Comparison of ENCODE assay signal across 40 cellular contexts in the genomic region with DNA sequence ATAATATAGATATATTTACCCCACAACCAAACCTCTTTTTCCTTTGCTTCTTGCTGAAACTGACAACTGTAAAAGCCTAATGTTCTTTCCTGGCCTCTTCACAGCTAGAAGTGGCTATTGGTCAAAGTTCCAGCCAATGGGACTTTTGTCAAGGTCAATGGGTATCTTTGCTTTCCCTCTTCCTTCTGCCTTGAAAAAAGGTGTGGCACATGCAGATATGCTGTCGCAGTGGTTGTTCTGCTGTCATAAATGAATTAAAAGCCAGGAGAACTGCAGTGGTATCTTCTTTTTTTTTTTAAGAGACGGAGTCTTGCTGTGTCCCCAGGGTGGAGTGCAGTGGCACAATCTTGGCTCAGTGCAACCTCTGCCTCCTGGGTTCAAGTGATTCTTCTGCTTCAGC.
"Had no signal": no experiment of that assay in that cellular context is flagged by ENCODE, and none has a peak within 500 bp of the region (broad histone marks: within the 10 kb centered on the region; RNA-seq: fewer than 3 reads in every experiment).

No MANE protein-coding gene starts in this region.

- DNase-seq: activated CD4-positive, alpha-beta memory T cell treated with anti-CD3 and anti-CD28 coated beads, Interleukin-2, amount 10 ng/mL, durations not matched to agents 7 days and 5 days; activated CD4-positive, alpha-beta T cell treated with anti-CD3 and anti-CD28 coated beads for 1 hour; activated CD4-positive, alpha-beta T cell treated with anti-CD3 and anti-CD28 coated beads for 36 hours; activated CD4-positive, alpha-beta T cell treated with anti-CD3 and anti-CD28 coated beads for 48 hours; activated CD4-positive, alpha-beta T cell treated with anti-CD3 and anti-CD28 coated beads, Interleukin-2, amount 10 ng/mL, durations not matched to agents 7 days and 5 days; activated CD4-positive, alpha-beta T cell treated with anti-CD3 and anti-CD28 coated beads, Interleukin-2, amount 50 U/mL, for 48 hours; activated CD4-positive, CD25-positive, alpha-beta regulatory T cell; activated CD8-positive, alpha-beta memory T cell treated with anti-CD3 and anti-CD28 coated beads, Interleukin-2, amount 50 U/mL, for 4 hours; activated CD8-positive, alpha-beta T cell treated with anti-CD3 and anti-CD28 coated beads, Interleukin-2, amount 10 ng/mL, durations not matched to agents 7 days and 5 days; activated effector memory CD4-positive, alpha-beta T cell treated with Interleukin-2 at 50 U/mL for 16 hours; activated gamma-delta T cell; activated naive CD4-positive, alpha-beta T cell treated with anti-CD3 and anti-CD28 coated beads, Interleukin-2, amount 10 ng/mL, durations not matched to agents 7 days and 5 days; activated naive CD4-positive, alpha-beta T cell treated with Interleukin-2 at 50 U/mL for 16 hours; activated naive CD8-positive, alpha-beta T cell treated with anti-CD3 and anti-CD28 coated beads, Interleukin-2, amount 10 ng/mL, durations not matched to agents 7 days and 5 days; activated naive CD8-positive, alpha-beta T cell treated with anti-CD3 and anti-CD28 coated beads, Interleukin-2, amount 50 U/mL, for 24 hours; activated T-cell treated with anti-CD3 and anti-CD28 coated beads for 4 hours; activated T-cell treated with anti-CD3 and anti-CD28 coated beads, Interleukin-2, amount 50 U/mL, for 1 hour; activated T-cell treated with anti-CD3 and anti-CD28 coated beads, Interleukin-2, amount 50 U/mL, for 4 hours; activated T-cell treated with anti-CD3 and anti-CD28 coated beads, Interleukin-2, amount 50 U/mL, for 72 hours; amygdala; anterior cingulate cortex; caudate nucleus; cerebellar nuclear complex; T-helper 1 cell; T-helper 2 cell; T-helper 9 cell; WERI-Rb-1 had no signal

- H3K4me3 ChIP-seq: ascending aorta, cardiac muscle cell had no signal

- H3K4me3 Mint-ChIP-seq: activated CD4-positive, alpha-beta memory T cell treated with anti-CD3 and anti-CD28 coated beads, Interleukin-2, amount 10 ng/mL, durations not matched to agents 7 days and 5 days; activated CD4-positive, alpha-beta T cell treated with anti-CD3 and anti-CD28 coated beads for 36 hours; activated CD4-positive, alpha-beta T cell treated with anti-CD3 and anti-CD28 coated beads, Interleukin-2, amount 10 ng/mL, durations not matched to agents 7 days and 5 days; activated CD8-positive, alpha-beta T cell treated with anti-CD3 and anti-CD28 coated beads, Interleukin-2, amount 10 ng/mL, durations not matched to agents 7 days and 5 days; activated naive CD4-positive, alpha-beta T cell treated with anti-CD3 and anti-CD28 coated beads, Interleukin-2, amount 10 ng/mL, durations not matched to agents 7 days and 5 days; activated naive CD4-positive, alpha-beta T cell treated with anti-CD3 and anti-CD28 coated beads, Interleukin-2, amount 50 U/mL, for 24 hours; activated naive CD8-positive, alpha-beta T cell; activated naive CD8-positive, alpha-beta T cell treated with anti-CD3 and anti-CD28 coated beads, Interleukin-2, amount 10 ng/mL, durations not matched to agents 7 days and 5 days; activated naive CD8-positive, alpha-beta T cell treated with anti-CD3 and anti-CD28 coated beads, Interleukin-2, amount 50 U/mL, for 24 hours; activated T-cell treated with anti-CD3 and anti-CD28 coated beads, Interleukin-2, amount 50 U/mL, for 4 hours; activated T-cell treated with anti-CD3 and anti-CD28 coated beads, Interleukin-2, amount 50 U/mL, for 72 hours; activated T-helper 1 cell treated with anti-CD3 and anti-CD28 coated beads, Interleukin-12 subunit alpha, Interleukin-12 subunit beta, Interleukin-2, Interleukin-4 antibody, amounts not matched to agents 30 ng/mL and 10 ng/mL and 1 ng/mL, durations not matched to agents 14 hours and 24 hours and 36 hours; activated T-helper 17 cell treated with anti-CD3 and anti-CD28 coated beads, Interleukin-2, amount 50 U/mL, for 72 hours; brain; central memory CD8-positive, alpha-beta T cell; T-helper 1 cell treated with Interleukin-12 subunit alpha and Interleukin-12 subunit beta and Interleukin-4 antibody, amounts not matched to agents 30 μg/mL and 1 μg/mL, for 36 hours; T-helper 2 cell treated with Interferon-gamma antibody and Interleukin-4, amounts not matched to agents 5 μg/mL and 100 μg/mL, for 36 hours; WTC11 had no signal

- ATAC-seq: activated CD4-positive, alpha-beta T cell treated with anti-CD3 and anti-CD28 coated beads for 36 hours; activated CD4-positive, CD25-positive, alpha-beta regulatory T cell treated with anti-CD3 and anti-CD28 coated beads, Interleukin-2, amount 50 U/mL, for 24 hours; activated CD8-positive, alpha-beta T cell treated with anti-CD3 and anti-CD28 coated beads, Interleukin-2, amount 10 ng/mL, durations not matched to agents 7 days and 5 days; activated naive CD8-positive, alpha-beta T cell treated with anti-CD3 and anti-CD28 coated beads, Interleukin-2, amount 50 U/mL, for 24 hours; activated T-cell treated with anti-CD3 and anti-CD28 coated beads, Interleukin-2, amount 50 U/mL, for 4 hours; activated T-cell treated with anti-CD3 and anti-CD28 coated beads, Interleukin-2, amount 50 U/mL, for 72 hours; activated T-helper 17 cell treated with anti-CD3 and anti-CD28 coated beads, Interleukin-2, amount 50 U/mL, for 72 hours; WTC11 had no signal

- H3K27me3 ChIP-seq: ascending aorta, cardiac muscle cell had no signal

- H3K9me3 Mint-ChIP-seq: activated CD4-positive, alpha-beta memory T cell treated with anti-CD3 and anti-CD28 coated beads, Interleukin-2, amount 10 ng/mL, durations not matched to agents 7 days and 5 days; activated CD4-positive, alpha-beta T cell treated with anti-CD3 and anti-CD28 coated beads, Interleukin-2, amount 10 ng/mL, durations not matched to agents 7 days and 5 days; activated naive CD4-positive, alpha-beta T cell treated with anti-CD3 and anti-CD28 coated beads, Interleukin-2, amount 10 ng/mL, durations not matched to agents 7 days and 5 days; activated naive CD4-positive, alpha-beta T cell treated with anti-CD3 and anti-CD28 coated beads, Interleukin-2, amount 50 U/mL, for 24 hours; activated naive CD8-positive, alpha-beta T cell treated with anti-CD3 and anti-CD28 coated beads, Interleukin-2, amount 10 ng/mL, durations not matched to agents 7 days and 5 days; activated naive CD8-positive, alpha-beta T cell treated with anti-CD3 and anti-CD28 coated beads, Interleukin-2, amount 50 U/mL, for 24 hours; activated T-cell treated with anti-CD3 and anti-CD28 coated beads, Interleukin-2, amount 50 U/mL, for 4 hours; activated T-cell treated with anti-CD3 and anti-CD28 coated beads, Interleukin-2, amount 50 U/mL, for 72 hours; activated T-helper 1 cell treated with anti-CD3 and anti-CD28 coated beads, Interleukin-12 subunit alpha, Interleukin-12 subunit beta, Interleukin-2, Interleukin-4 antibody, amounts not matched to agents 30 ng/mL and 10 ng/mL and 1 ng/mL, durations not matched to agents 14 hours and 24 hours and 36 hours; activated T-helper 17 cell treated with anti-CD3 and anti-CD28 coated beads, Interleukin-2, amount 50 U/mL, for 72 hours; brain; central memory CD8-positive, alpha-beta T cell; T-helper 1 cell treated with Interleukin-12 subunit alpha and Interleukin-12 subunit beta and Interleukin-4 antibody, amounts not matched to agents 30 μg/mL and 1 μg/mL, for 36 hours; T-helper 2 cell treated with Interferon-gamma antibody and Interleukin-4, amounts not matched to agents 5 μg/mL and 100 μg/mL, for 36 hours; WTC11 had no signal

- H3K36me3 Mint-ChIP-seq: brain, WTC11 had no signal

- H3K4me1 Mint-ChIP-seq: WTC11 had no signal

- H3K9me3 ChIP-seq: ascending aorta had no signal

- FAIRE-seq: bronchial epithelial cell had no signal

- H3K27ac Mint-ChIP-seq: activated CD4-positive, alpha-beta memory T cell treated with anti-CD3 and anti-CD28 coated beads, Interleukin-2, amount 10 ng/mL, durations not matched to agents 7 days and 5 days; activated CD4-positive, alpha-beta T cell treated with anti-CD3 and anti-CD28 coated beads for 36 hours; activated CD4-positive, alpha-beta T cell treated with anti-CD3 and anti-CD28 coated beads, Interleukin-2, amount 10 ng/mL, durations not matched to agents 7 days and 5 days; activated CD8-positive, alpha-beta T cell treated with anti-CD3 and anti-CD28 coated beads, Interleukin-2, amount 10 ng/mL, durations not matched to agents 7 days and 5 days; activated naive CD4-positive, alpha-beta T cell treated with anti-CD3 and anti-CD28 coated beads, Interleukin-2, amount 10 ng/mL, durations not matched to agents 7 days and 5 days; activated naive CD4-positive, alpha-beta T cell treated with anti-CD3 and anti-CD28 coated beads, Interleukin-2, amount 50 U/mL, for 24 hours; activated naive CD8-positive, alpha-beta T cell; activated naive CD8-positive, alpha-beta T cell treated with anti-CD3 and anti-CD28 coated beads, Interleukin-2, amount 10 ng/mL, durations not matched to agents 7 days and 5 days; activated naive CD8-positive, alpha-beta T cell treated with anti-CD3 and anti-CD28 coated beads, Interleukin-2, amount 50 U/mL, for 24 hours; activated T-cell treated with anti-CD3 and anti-CD28 coated beads, Interleukin-2, amount 50 U/mL, for 72 hours; activated T-helper 1 cell treated with anti-CD3 and anti-CD28 coated beads, Interleukin-12 subunit alpha, Interleukin-12 subunit beta, Interleukin-2, Interleukin-4 antibody, amounts not matched to agents 30 ng/mL and 10 ng/mL and 1 ng/mL, durations not matched to agents 14 hours and 24 hours and 36 hours; activated T-helper 17 cell treated with anti-CD3 and anti-CD28 coated beads, Interleukin-2, amount 50 U/mL, for 72 hours; brain; T-helper 1 cell treated with Interleukin-12 subunit alpha and Interleukin-12 subunit beta and Interleukin-4 antibody, amounts not matched to agents 30 μg/mL and 1 μg/mL, for 36 hours; T-helper 2 cell treated with Interferon-gamma antibody and Interleukin-4, amounts not matched to agents 5 μg/mL and 100 μg/mL, for 36 hours; WTC11 had no signal

- H3K36me3 ChIP-seq: cardiac muscle cell, WERI-Rb-1 had no signal

- H3K27ac ChIP-seq: ascending aorta, cardiac muscle cell, WERI-Rb-1 had no signal

- H3K27me3 Mint-ChIP-seq: activated CD4-positive, alpha-beta memory T cell treated with anti-CD3 and anti-CD28 coated beads, Interleukin-2, amount 10 ng/mL, durations not matched to agents 7 days and 5 days; activated CD4-positive, alpha-beta T cell treated with anti-CD3 and anti-CD28 coated beads for 36 hours; activated CD4-positive, alpha-beta T cell treated with anti-CD3 and anti-CD28 coated beads, Interleukin-2, amount 10 ng/mL, durations not matched to agents 7 days and 5 days; activated naive CD4-positive, alpha-beta T cell treated with anti-CD3 and anti-CD28 coated beads, Interleukin-2, amount 10 ng/mL, durations not matched to agents 7 days and 5 days; activated naive CD4-positive, alpha-beta T cell treated with anti-CD3 and anti-CD28 coated beads, Interleukin-2, amount 50 U/mL, for 24 hours; activated naive CD8-positive, alpha-beta T cell; activated naive CD8-positive, alpha-beta T cell treated with anti-CD3 and anti-CD28 coated beads, Interleukin-2, amount 10 ng/mL, durations not matched to agents 7 days and 5 days; activated naive CD8-positive, alpha-beta T cell treated with anti-CD3 and anti-CD28 coated beads, Interleukin-2, amount 50 U/mL, for 24 hours; activated T-helper 17 cell treated with anti-CD3 and anti-CD28 coated beads, Interleukin-2, amount 50 U/mL, for 72 hours; brain; central memory CD8-positive, alpha-beta T cell had no signal
